8 cellular contexts compared by ENCODE assay signal in the genomic region with DNA sequence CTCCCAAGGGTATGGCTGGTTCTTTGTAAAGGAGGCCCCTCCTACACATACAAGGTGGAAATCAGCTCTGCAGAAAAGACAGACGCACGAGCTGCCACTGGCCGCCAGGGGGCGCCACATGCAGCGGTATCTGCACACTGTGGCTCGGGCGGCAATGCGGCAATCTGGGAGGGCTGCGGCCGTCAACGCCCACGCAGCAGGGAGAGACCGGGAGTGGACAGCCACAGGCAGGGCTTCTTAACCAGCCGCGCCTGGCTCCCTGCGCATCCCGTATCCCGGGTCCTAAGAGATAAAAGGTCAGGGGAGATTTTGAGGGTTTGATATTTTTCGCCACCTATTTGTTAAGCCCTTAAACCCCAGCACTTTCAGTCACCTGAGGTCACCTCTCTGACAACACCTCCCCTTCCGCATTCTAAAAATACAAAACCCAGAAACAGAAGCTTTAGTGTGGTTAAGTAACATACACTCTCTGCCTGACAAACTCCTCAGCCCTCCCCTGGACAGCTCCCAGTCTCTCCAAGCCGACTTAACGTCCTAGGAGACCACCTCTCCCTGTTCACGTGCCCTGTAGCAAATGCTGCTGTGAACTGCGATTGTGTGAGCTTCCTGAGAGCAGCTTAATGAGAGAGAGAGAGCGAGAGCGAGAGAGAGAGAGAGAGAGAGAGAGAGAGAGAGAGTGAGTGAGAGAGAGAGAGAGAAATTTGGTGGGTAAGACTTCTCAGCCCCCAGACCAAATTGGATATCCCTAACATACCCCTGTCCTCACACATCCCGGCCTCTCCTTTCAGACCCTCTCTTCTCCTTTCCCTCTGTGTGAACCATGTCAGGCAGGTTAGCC. TPM values are rescaled to one million over a fixed set of nuclear protein-coding genes. Genes with fewer than 3 reads are reported as not detected.
DNase-seq lines count a peak whose midpoint lies in the region; ATAC-seq and TF ChIP-seq lines count a peak whose summit lies in the region.

No MANE protein-coding gene starts in this region.

- WGBS in heart right ventricle, 2 donors = 5 to 6% methylated on average over 27 of the region's 27 CpGs

- H3K9ac ChIP-seq in adipocyte (ENCODE audit: low read length) = no peak overlapping the region

- H3K9me3 ChIP-seq in adipocyte (ENCODE audit: control insufficient read depth, low read length) (peaks cover 4% of the 10 kb centered on the region), heart right ventricle (peaks cover 0 to 5% (median 0%) of the 10 kb centered on the region in 11 donors)

- TF ChIP-seq CTCF in GM12875 (IDR thresholded peaks at IDR 0.05; ENCODE audit: borderline replicate concordance, insufficient read depth, low read depth, low read length) = peak; percentile 91
- TF ChIP-seq CTCF in heart right ventricle (IDR thresholded peaks at IDR 0.05) = peak; percentile 90 to 97 (median 95)

- intact Hi-C loops in heart right ventricle (cut with DNase I) = loop anchor here (2.0 to 10.0 kb wide), 7 partner anchors 62 to 163 kb away; no protein-coding TSS in a partner anchor

- ATAC-seq in HG02678 (IDR thresholded peaks at IDR 0.05; ENCODE audit: unreplicated experiment) (peak; percentile 79), heart right ventricle (peak; percentile 76 to 95 (median 91))

- peaks cover 61% of the 10 kb centered on the region for H3K27me3 ChIP-seq in adipocyte (replicated peaks; ENCODE audit: control insufficient read depth, insufficient read depth, low read length)
- peaks cover 3 to 51% (median 41%) of the 10 kb centered on the region in 7 donors for H3K27me3 ChIP-seq in heart right ventricle

- peaks cover 7% of the 10 kb centered on the region for H3K4me1 ChIP-seq in adipocyte (ENCODE audit: control insufficient read depth, insufficient read depth, low read length)
- H3K4me1 ChIP-seq in heart right ventricle = peaks cover 0 to 11% (median 9%) of the 10 kb centered on the region in 9 donors

- H3K27ac ChIP-seq in heart right ventricle = peak overlapping the region in 1 of 10 donors; percentile 52

- H3K36me3 ChIP-seq in adipocyte (ENCODE audit: control insufficient read depth, insufficient read depth, low read length, severe bottlenecking) (no peaks in the 10 kb centered on the region), heart right ventricle (no peaks in the 10 kb centered on the region)

- peak; percentile 87 for DNase-seq in NCI-H1092 treated with DMSO at 0.1 percent for 48 hours (lab: John Stamatoyannopoulos, UW)
- DNase-seq in SW480 (ENCODE audit: low spot score) = peak; percentile 87
- peak; percentile 68 for DNase-seq in adipocyte (ENCODE audit: low read depth)
- peak; percentile 83 for DNase-seq in heart right ventricle
- peak; percentile 33 for DNase-seq in pulmonary artery endothelial cell (ENCODE audit: low read depth, low spot score)
- no peak for DNase-seq in OCI-M2 (lab: John Stamatoyannopoulos, UW; ENCODE audit: unreplicated experiment)

- H3K4me3 ChIP-seq in GM12875 (ENCODE audit: low read depth, low read length) (peak overlapping the region; percentile 56), adipocyte (ENCODE audit: low read length) (no peak overlapping the region), heart right ventricle (peak overlapping the region in 3 of 10 donors; percentile 1 to 46 (median 15))

RNA-seq across cellular contexts. Expression of a gene that starts 13.5 kb away (rescaled TPM):
- total RNA-seq in heart right ventricle (1 to 10 TPM in 3 of 10 donors, under 1 TPM in 7; 0.47 to 1.6 (median 0.80) TPM), pulmonary artery endothelial cell (not detected in 2 replicates)
- under 1 TPM; 0.04 to 0.29 TPM for polyA plus RNA-seq in heart right ventricle

RNA-seq across cellular contexts. Expression of a gene that starts 55.1 kb away (rescaled TPM):
- total RNA-seq in heart right ventricle (1 to 10 TPM in 2 of 10 donors, under 1 TPM in 7, not detected in 1; 0.16 to 1.8 (median 0.40) TPM), pulmonary artery endothelial cell (not detected in 2 replicates)
- polyA plus RNA-seq in heart right ventricle = under 1 TPM in 1 of 2 donors, not detected in 1; 0.04 TPM
